7 cellular contexts compared by ENCODE assay signal in the genomic region with DNA sequence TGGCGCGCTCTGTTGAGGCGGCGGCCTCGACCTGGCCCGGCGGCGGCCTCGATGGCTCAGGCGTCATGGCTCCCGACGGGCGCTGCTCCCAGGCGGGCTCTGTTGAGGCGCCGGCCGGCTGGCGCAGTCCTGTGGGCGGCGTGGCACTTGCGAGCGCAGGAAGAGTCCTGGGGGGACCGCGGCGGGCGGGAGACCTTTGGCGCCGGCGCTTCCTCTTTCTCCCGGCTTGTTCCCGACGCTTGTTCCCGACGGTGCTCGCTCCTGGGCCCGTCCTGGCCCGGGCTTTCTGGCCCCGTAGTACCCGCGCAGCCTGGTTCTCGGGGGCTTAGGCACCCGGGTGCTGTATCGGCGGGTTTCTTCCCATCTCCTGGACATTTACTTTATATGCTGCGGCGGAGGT. TPM values are rescaled to one million over a fixed set of nuclear protein-coding genes. Genes with fewer than 3 reads are reported as not detected.
DNase-seq lines count a peak whose midpoint lies in the region; ATAC-seq lines count a peak whose summit lies in the region.
"Not testable (repeated sequence)": the region's sequence is repeated elsewhere in the genome, so short reads cannot be mapped to it uniquely, and the experiment has no call there.
"Had no signal": no experiment of that assay in that cellular context is flagged by ENCODE, and none has a peak within 500 bp of the region (broad histone marks: within the 10 kb centered on the region; RNA-seq: fewer than 3 reads in every experiment).

No MANE protein-coding gene starts in this region.

- DNase-seq in Right ventricle myocardium inferior (ENCODE audit: missing footprints): peak; percentile 62

- intact Hi-C loops in Right ventricle myocardium inferior (cut with DNase I): not testable (repeated sequence)

- ATAC-seq in Right ventricle myocardium inferior: not testable (repeated sequence)

RNA-seq across cellular contexts. Expression of a gene that starts 2.8 kb away (rescaled TPM):
- total RNA-seq in Right ventricle myocardium inferior: 0.05 TPM
- total RNA-seq: A172; A673; B cell; Calu3; CD4-positive, CD25-positive, alpha-beta regulatory T cell; Daoy had no signal
